Comparison of ENCODE assay signal across 19 cellular contexts in genomic region chr3:161252143-161252542, GRCh38. TPM values are rescaled to one million over a fixed set of nuclear protein-coding genes. Genes with fewer than 3 reads are reported as not detected.
DNase-seq lines count a peak whose midpoint lies in the region; ATAC-seq and TF ChIP-seq lines count a peak whose summit lies in the region.
"Had no signal": no experiment of that assay in that cellular context is flagged by ENCODE, and none has a peak within 500 bp of the region (broad histone marks: within the 10 kb centered on the region; RNA-seq: fewer than 3 reads in every experiment).

No MANE protein-coding gene starts in this region.

- no peak for ATAC-seq in IMR-90 (ENCODE audit: low read depth)
- no peak for ATAC-seq in RWPE2 (ENCODE audit: low read depth)
- ATAC-seq: GM12878, GM23338 had no signal

- H3K56ac ChIP-seq in IMR-90 (ENCODE audit: extremely low read depth, insufficient read depth, low read length): no peak overlapping the region

- H3K27me3 Mint-ChIP-seq in endothelial cell (ENCODE audit: unreplicated experiment): no peaks in the 10 kb centered on the region
- H3K27me3 Mint-ChIP-seq in activated CD4-positive, alpha-beta memory T cell treated with anti-CD3 and anti-CD28 coated beads for 36 hours: no peaks in the 10 kb centered on the region
- H3K27me3 Mint-ChIP-seq: B cell; CD4-positive, CD25-positive, alpha-beta regulatory T cell; CD8-positive, alpha-beta memory T cell had no signal

- H3K27ac ChIP-seq in IMR-90 (ENCODE audit: insufficient read depth, low read length) (no peak overlapping the region), RWPE2 (ENCODE audit: poor library complexity, severe bottlenecking) (peak overlapping the region; percentile 41)
- H3K27ac ChIP-seq: BLaER1, C4-2B had no signal

- H3K14ac ChIP-seq in IMR-90 (replicated peaks; ENCODE audit: low read depth, low read length): no peak overlapping the region

- dilution Hi-C loops in IMR-90 (cut with HindIII; ENCODE audit: low sequenced_read_pairs, unreplicated experiment): no loop called here

- no peak for DNase-seq in IMR-90
- no peak for DNase-seq in RWPE2 (ENCODE audit: low spot score)
- no peak for DNase-seq in endothelial cell (ENCODE audit: low spot score)
- no peak for DNase-seq in HT-29 (ENCODE audit: low spot score)
- DNase-seq in retina: no peak
- no peak for DNase-seq in activated CD4-positive, alpha-beta memory T cell treated with anti-CD3 and anti-CD28 coated beads for 36 hours
- DNase-seq: CD4-positive, CD25-positive, alpha-beta regulatory T cell; CD8-positive, alpha-beta memory T cell; DMS 273 treated with DMSO at 0.1 percent for 48 hours; DMS79; EL; GDM1; HFFc6 had no signal

- no peak overlapping the region for H2BK120ac ChIP-seq in IMR-90 (ENCODE audit: low read depth, low read length)

- CTCF ChIA-PET in IMR-90 (lab: Yijun Ruan, JAX): no interaction called here
- CTCF ChIA-PET in activated CD4-positive, alpha-beta memory T cell treated with anti-CD3 and anti-CD28 coated beads for 36 hours (lab: Charles Lee): no interaction called here

- H3K36me3 Mint-ChIP-seq in endothelial cell (ENCODE audit: low read depth, unreplicated experiment): peaks cover 11% of the 10 kb centered on the region
- peaks cover 43% of the 10 kb centered on the region for H3K36me3 Mint-ChIP-seq in activated CD4-positive, alpha-beta memory T cell treated with anti-CD3 and anti-CD28 coated beads for 36 hours

- no peak overlapping the region for H3K9ac ChIP-seq in IMR-90 (ENCODE audit: low read depth, low read length)
- H3K9ac ChIP-seq: BLaER1 had no signal

- H2AK9ac ChIP-seq in IMR-90 (replicated peaks; ENCODE audit: low read depth, low read length, poor library complexity): no peak overlapping the region

- H3K27me3 ChIP-seq in IMR-90 (ENCODE audit: control insufficient read depth, insufficient read depth, low read length) (no peaks in the 10 kb centered on the region), RWPE2 (ENCODE audit: insufficient read depth, poor library complexity, severe bottlenecking) (no peaks in the 10 kb centered on the region)
- H3K27me3 ChIP-seq: BLaER1 had no signal

- H4K5ac ChIP-seq in IMR-90 (ENCODE audit: low read depth, low read length): no peak overlapping the region

- POLR2A ChIA-PET in IMR-90 (lab: Charles Lee; ENCODE audit: unreplicated experiment): no interaction called here
- POLR2A ChIA-PET in activated CD4-positive, alpha-beta memory T cell treated with anti-CD3 and anti-CD28 coated beads for 36 hours (lab: Charles Lee): no interaction called here

- no peak for TF ChIP-seq POLR2A in IMR-90 (IDR thresholded peaks at IDR 0.05; ENCODE audit: low read depth, low read length)

- H3K36me3 ChIP-seq in IMR-90 (ENCODE audit: control insufficient read depth, insufficient read depth, low read length) (peaks cover 37% of the 10 kb centered on the region), RWPE2 (ENCODE audit: low read depth) (peaks cover 89% of the 10 kb centered on the region)

- WGBS in IMR-90 (ENCODE audit: extremely low coverage in 2 of 2, insufficient read length in 1 of 2), 2 experiments: no CpG with 5 or more reads among the region's 5 CpGs

- in situ Hi-C loops in IMR-90 (cut with MboI; ENCODE audit: low sequenced_read_pairs): no loop called here

- H3K27ac Mint-ChIP-seq in endothelial cell (ENCODE audit: unreplicated experiment): no peak overlapping the region
- H3K27ac Mint-ChIP-seq in activated CD4-positive, alpha-beta memory T cell treated with anti-CD3 and anti-CD28 coated beads for 36 hours: no peak overlapping the region
- H3K27ac Mint-ChIP-seq: B cell; CD4-positive, CD25-positive, alpha-beta regulatory T cell; CD8-positive, alpha-beta memory T cell; GM23338; HFFc6 had no signal

- no peak overlapping the region for H2AFZ ChIP-seq in IMR-90 (replicated peaks; ENCODE audit: low read length, poor library complexity)
- H2AFZ ChIP-seq: GM23338 had no signal

- H3K4me3 ChIP-seq in IMR-90 (ENCODE audit: insufficient read depth, low read depth, low read length) (no peak overlapping the region), RWPE2 (ENCODE audit: severe bottlenecking) (no peak overlapping the region)
- H3K4me3 ChIP-seq: BLaER1, GM12878, GM23338, HAP-1 had no signal

- H3K4me3 Mint-ChIP-seq in endothelial cell (ENCODE audit: unreplicated experiment): peak overlapping the region; percentile 33
- no peak overlapping the region for H3K4me3 Mint-ChIP-seq in activated CD4-positive, alpha-beta memory T cell treated with anti-CD3 and anti-CD28 coated beads for 36 hours
- H3K4me3 Mint-ChIP-seq: B cell; CD4-positive, CD25-positive, alpha-beta regulatory T cell; CD8-positive, alpha-beta memory T cell; GM23338; HFFc6 had no signal

- no peak overlapping the region for H4K91ac ChIP-seq in IMR-90 (ENCODE audit: insufficient read depth, low read depth, low read length)

- peaks cover 22 to 23% of the 10 kb centered on the region in 2 experiments for H3K79me1 ChIP-seq in IMR-90 (ENCODE audit: low read depth in 1 of 2, low read length in 2 of 2)

- H3K9me3 ChIP-seq in IMR-90 (ENCODE audit: control insufficient read depth, insufficient read depth, low read length) (no peaks in the 10 kb centered on the region), RWPE2 (ENCODE audit: severe bottlenecking) (no peaks in the 10 kb centered on the region)
- H3K9me3 ChIP-seq: BLaER1, HAP-1 had no signal

- TF ChIP-seq CTCF in IMR-90 (conservative IDR thresholded peaks at IDR 0.05; ENCODE audit: low read depth, low read length): no peak
- TF ChIP-seq CTCF in RWPE2 (IDR thresholded peaks at IDR 0.05; ENCODE audit: poor library complexity, severe bottlenecking): no peak
- no peak for TF ChIP-seq CTCF in endothelial cell (IDR thresholded peaks at IDR 0.05; ENCODE audit: unreplicated experiment)

- H3K4me1 Mint-ChIP-seq in endothelial cell (ENCODE audit: unreplicated experiment): no peaks in the 10 kb centered on the region
- H3K4me1 Mint-ChIP-seq in activated CD4-positive, alpha-beta memory T cell treated with anti-CD3 and anti-CD28 coated beads for 36 hours (ENCODE audit: low read depth): peaks cover 4% of the 10 kb centered on the region
- H3K4me1 Mint-ChIP-seq: B cell, GM23338 had no signal

- no peak overlapping the region for H3K4ac ChIP-seq in IMR-90 (ENCODE audit: low read depth, low read length)

- no peak overlapping the region for H2BK15ac ChIP-seq in IMR-90 (ENCODE audit: low read depth, low read length)

- H3K23ac ChIP-seq in IMR-90 (ENCODE audit: low read depth, low read length): no peak overlapping the region

- H2BK5ac ChIP-seq in IMR-90 (ENCODE audit: low read depth, low read length, poor library complexity, severe bottlenecking): peak overlapping the region; percentile 26

- H2AK5ac ChIP-seq in IMR-90 (ENCODE audit: low read depth, low read length): no peak overlapping the region

- H3K4me2 ChIP-seq in IMR-90 (ENCODE audit: low read depth, low read length): no peak overlapping the region
- H3K4me2 ChIP-seq: BLaER1, GM23338 had no signal

- H3K9me3 Mint-ChIP-seq in endothelial cell (ENCODE audit: unreplicated experiment): no peaks in the 10 kb centered on the region
- no peaks in the 10 kb centered on the region for H3K9me3 Mint-ChIP-seq in activated CD4-positive, alpha-beta memory T cell treated with anti-CD3 and anti-CD28 coated beads for 36 hours
- H3K9me3 Mint-ChIP-seq: CD4-positive, CD25-positive, alpha-beta regulatory T cell; CD8-positive, alpha-beta memory T cell; GM23338; HFFc6 had no signal

- H4K20me1 ChIP-seq in IMR-90 (ENCODE audit: insufficient read depth, low read length): no peaks in the 10 kb centered on the region
- H4K20me1 ChIP-seq: BLaER1 had no signal

- peaks cover 8% of the 10 kb centered on the region for H3K4me1 ChIP-seq in IMR-90 (ENCODE audit: control insufficient read depth, insufficient read depth, low read length)
- peaks cover 22% of the 10 kb centered on the region for H3K4me1 ChIP-seq in RWPE2 (ENCODE audit: insufficient read depth, poor library complexity, severe bottlenecking)
- H3K4me1 ChIP-seq: BLaER1 had no signal

- BruUV-seq in IMR-90 (replicated peaks; lab: Mats Ljungman, UMichigan): no TSS peak

- peak overlapping the region; percentile 55; the same call in 1 of the 2 replicates for H3K18ac ChIP-seq in IMR-90 (ENCODE audit: low read depth, low read length)

- intact Hi-C loops in IMR-90 (cut with micrococcal nuclease): no loop called here
- intact Hi-C loops in activated CD4-positive, alpha-beta memory T cell treated with anti-CD3 and anti-CD28 coated beads for 36 hours (cut with micrococcal nuclease): no loop called here

- no peak for TF ChIP-seq RAD21 in IMR-90 (IDR thresholded peaks at IDR 0.05; ENCODE audit: low read length)

- H4K8ac ChIP-seq in IMR-90 (ENCODE audit: low read depth in 2 of 2, low read length in 2 of 2): no peak overlapping the region

- peaks cover 4% of the 10 kb centered on the region for H3K9me1 ChIP-seq in IMR-90 (ENCODE audit: insufficient read depth, low read length)

- H2BK20ac ChIP-seq in IMR-90 (ENCODE audit: low read depth, low read length): no peak overlapping the region

TF ChIP-seq in IMR-90, 13 proteins besides CTCF, POLR2A, EP300 and RAD21:
- no peak for TF ChIP-seq SMC3 (IDR thresholded peaks at IDR 0.05; ENCODE audit: low read depth, low read length)
- TF ChIP-seq CEBPB (IDR thresholded peaks at IDR 0.05; ENCODE audit: low read depth, low read length): peak; percentile 65

RNA-seq across cellular contexts. Expression of gene NMD3, which starts 31.0 kb away (rescaled TPM):
- total RNA-seq in IMR-90 (2012; rRNA removed) (95.0 and 103 TPM in 2 replicates), endothelial cell (ENCODE audit: unreplicated experiment) (40.6 TPM)
- polyA plus RNA-seq in IMR-90 (2012; rRNA removed): 26.5 and 33.8 TPM in 2 replicates
- 5.9 and 6.4 TPM in 2 replicates for polyA plus RNA-seq in IMR-90 (2012; cell fraction: cytosol; rRNA removed)
- polyA plus RNA-seq in IMR-90 (2012; cell fraction: nucleus; rRNA removed; ENCODE audit: low replicate concordance): 5.1 and 23.1 TPM in 2 replicates
- 29.3 and 30.9 TPM in 2 replicates for total RNA-seq in HT-29 (2014; rRNA removed; shearing (Covaris generic))
- total RNA-seq in activated CD4-positive, alpha-beta memory T cell treated with anti-CD3 and anti-CD28 coated beads for 36 hours: 10 to 100 TPM; 65.8 to 70.8 TPM
